In the genomic region with DNA sequence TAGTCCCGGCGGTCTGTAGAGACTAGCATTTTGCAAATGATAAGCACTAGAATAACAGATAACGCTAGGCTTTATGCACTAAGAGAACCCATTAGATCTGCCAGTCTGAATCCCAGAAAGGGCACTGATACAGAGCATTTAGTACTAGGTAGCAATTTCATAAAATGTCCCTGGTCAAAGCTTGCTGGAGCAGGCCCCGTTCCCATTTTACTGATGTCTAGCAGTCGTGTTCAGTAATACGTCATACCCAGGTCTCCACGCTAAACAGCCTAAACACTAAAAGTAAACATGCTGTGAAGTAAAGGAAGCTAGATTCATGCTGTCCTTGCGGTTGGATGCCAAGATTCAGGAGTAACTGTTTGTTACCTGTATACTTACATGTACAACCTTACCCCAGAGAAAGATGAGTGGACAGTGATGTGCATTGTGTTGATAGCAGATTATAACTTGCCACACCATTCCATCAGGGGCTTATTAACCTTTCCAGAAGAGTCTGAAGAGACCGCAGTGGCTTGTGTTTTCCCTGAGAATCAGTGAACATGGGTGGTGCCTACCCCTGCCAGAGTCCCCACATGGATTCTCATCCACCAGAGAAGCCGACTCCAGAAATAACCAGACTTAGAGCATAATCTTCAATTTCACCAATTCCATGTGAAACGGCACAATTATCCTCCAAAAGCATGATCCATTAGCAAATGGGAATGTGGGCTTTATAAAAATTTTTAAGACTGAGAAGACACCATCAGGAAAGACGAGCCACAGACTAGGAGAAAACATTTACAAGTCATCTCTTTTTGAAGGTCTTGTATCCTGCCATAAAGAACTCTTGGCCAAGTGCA, we compare ENCODE assay signal across 1 cellular context.
TF ChIP-seq lines count a peak whose summit lies in the region.

No MANE protein-coding gene starts in this region.

TF ChIP-seq in HEK293, 187 proteins besides CTCF, POLR2A, EP300 and RAD21 (continued from another document):
- TF ChIP-seq, protein P1, sequence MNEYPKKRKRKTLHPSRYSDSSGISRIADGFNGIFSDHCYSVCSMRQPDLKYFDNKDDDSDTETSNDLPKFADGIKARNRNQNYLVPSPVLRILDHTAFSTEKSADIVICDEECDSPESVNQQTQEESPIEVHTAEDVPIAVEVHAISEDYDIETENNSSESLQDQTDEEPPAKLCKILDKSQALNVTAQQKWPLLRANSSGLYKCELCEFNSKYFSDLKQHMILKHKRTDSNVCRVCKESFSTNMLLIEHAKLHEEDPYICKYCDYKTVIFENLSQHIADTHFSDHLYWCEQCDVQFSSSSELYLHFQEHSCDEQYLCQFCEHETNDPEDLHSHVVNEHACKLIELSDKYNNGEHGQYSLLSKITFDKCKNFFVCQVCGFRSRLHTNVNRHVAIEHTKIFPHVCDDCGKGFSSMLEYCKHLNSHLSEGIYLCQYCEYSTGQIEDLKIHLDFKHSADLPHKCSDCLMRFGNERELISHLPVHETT (tag by site-specific recombination; IDR thresholded peaks at IDR 0.05): no peak; the same call in 1 of the 2 replicates
- peak; percentile 55; the same call in 1 of the 2 replicates for TF ChIP-seq TRIM28 (IDR thresholded peaks at IDR 0.05; ENCODE audit: borderline replicate concordance, low read length)
- TF ChIP-seq ZNF660 (tag by site-specific recombination; IDR thresholded peaks at IDR 0.05): peak; percentile 52; the same call in 1 of the 2 replicates
- TF ChIP-seq, protein P2, sequence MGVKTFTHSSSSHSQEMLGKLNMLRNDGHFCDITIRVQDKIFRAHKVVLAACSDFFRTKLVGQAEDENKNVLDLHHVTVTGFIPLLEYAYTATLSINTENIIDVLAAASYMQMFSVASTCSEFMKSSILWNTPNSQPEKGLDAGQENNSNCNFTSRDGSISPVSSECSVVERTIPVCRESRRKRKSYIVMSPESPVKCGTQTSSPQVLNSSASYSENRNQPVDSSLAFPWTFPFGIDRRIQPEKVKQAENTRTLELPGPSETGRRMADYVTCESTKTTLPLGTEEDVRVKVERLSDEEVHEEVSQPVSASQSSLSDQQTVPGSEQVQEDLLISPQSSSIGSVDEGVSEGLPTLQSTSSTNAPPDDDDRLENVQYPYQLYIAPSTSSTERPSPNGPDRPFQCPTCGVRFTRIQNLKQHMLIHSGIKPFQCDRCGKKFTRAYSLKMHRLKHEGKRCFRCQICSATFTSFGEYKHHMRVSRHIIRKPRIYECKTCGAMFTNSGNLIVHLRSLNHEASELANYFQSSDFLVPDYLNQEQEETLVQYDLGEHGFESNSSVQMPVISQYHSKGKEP (tag by site-specific recombination; IDR thresholded peaks at IDR 0.05): no peak
- TF ChIP-seq IKZF3 (tag by site-specific recombination; IDR thresholded peaks at IDR 0.05): peak; percentile 52; the same call in 1 of the 2 replicates
- 0 out of 2 replicates have a peak, but pooled peaks have one; percentile 55 for TF ChIP-seq ZXDB (tag by site-specific recombination; IDR thresholded peaks at IDR 0.05)
- peak; percentile 57; the same call in 1 of the 2 replicates for TF ChIP-seq ZEB2 (tag by site-specific recombination; IDR thresholded peaks at IDR 0.05)
- TF ChIP-seq, protein P3, sequence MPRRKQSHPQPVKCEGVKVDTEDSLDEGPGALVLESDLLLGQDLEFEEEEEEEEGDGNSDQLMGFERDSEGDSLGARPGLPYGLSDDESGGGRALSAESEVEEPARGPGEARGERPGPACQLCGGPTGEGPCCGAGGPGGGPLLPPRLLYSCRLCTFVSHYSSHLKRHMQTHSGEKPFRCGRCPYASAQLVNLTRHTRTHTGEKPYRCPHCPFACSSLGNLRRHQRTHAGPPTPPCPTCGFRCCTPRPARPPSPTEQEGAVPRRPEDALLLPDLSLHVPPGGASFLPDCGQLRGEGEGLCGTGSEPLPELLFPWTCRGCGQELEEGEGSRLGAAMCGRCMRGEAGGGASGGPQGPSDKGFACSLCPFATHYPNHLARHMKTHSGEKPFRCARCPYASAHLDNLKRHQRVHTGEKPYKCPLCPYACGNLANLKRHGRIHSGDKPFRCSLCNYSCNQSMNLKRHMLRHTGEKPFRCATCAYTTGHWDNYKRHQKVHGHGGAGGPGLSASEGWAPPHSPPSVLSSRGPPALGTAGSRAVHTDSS (tag by site-specific recombination; IDR thresholded peaks at IDR 0.05): no peak
- TF ChIP-seq ZNF501 (tag by site-specific recombination; IDR thresholded peaks at IDR 0.05): 0 out of 2 replicates have a peak, but pooled peaks have one; percentile 11
- no peak for TF ChIP-seq ZNF132 (tag by site-specific recombination; IDR thresholded peaks at IDR 0.05; ENCODE audit: borderline replicate concordance)
- TF ChIP-seq ZFP41 (tag by site-specific recombination; IDR thresholded peaks at IDR 0.05; ENCODE audit: borderline replicate concordance): no peak
- TF ChIP-seq ZNF37A (tag by site-specific recombination; IDR thresholded peaks at IDR 0.05): no peak
- peak; percentile 44; the same call in 1 of the 2 replicates for TF ChIP-seq INSM2 (tag by site-specific recombination; IDR thresholded peaks at IDR 0.05)
- TF ChIP-seq ZNF596 (tag by site-specific recombination; IDR thresholded peaks at IDR 0.05): no peak
- TF ChIP-seq ZNF623 (tag by site-specific recombination; IDR thresholded peaks at IDR 0.05): no peak
- peak; percentile 92 for TF ChIP-seq ZBTB21 (tag by site-specific recombination; IDR thresholded peaks at IDR 0.05)
- TF ChIP-seq PRDM1 (tag by site-specific recombination; IDR thresholded peaks at IDR 0.05): no peak
- peak; percentile 81; the same call in 1 of the 2 replicates for TF ChIP-seq ZSCAN30 (tag by site-specific recombination; IDR thresholded peaks at IDR 0.05)
- TF ChIP-seq ZNF600 (tag by site-specific recombination; IDR thresholded peaks at IDR 0.05): peak; percentile 64
- no peak for TF ChIP-seq ZBTB1 (tag by site-specific recombination; IDR thresholded peaks at IDR 0.05)
- TF ChIP-seq OSR2 (tag by site-specific recombination; IDR thresholded peaks at IDR 0.05): peak; percentile 27; the same call in 1 of the 2 replicates
